ENCODE assay signal across 9 cellular contexts in the genomic region with DNA sequence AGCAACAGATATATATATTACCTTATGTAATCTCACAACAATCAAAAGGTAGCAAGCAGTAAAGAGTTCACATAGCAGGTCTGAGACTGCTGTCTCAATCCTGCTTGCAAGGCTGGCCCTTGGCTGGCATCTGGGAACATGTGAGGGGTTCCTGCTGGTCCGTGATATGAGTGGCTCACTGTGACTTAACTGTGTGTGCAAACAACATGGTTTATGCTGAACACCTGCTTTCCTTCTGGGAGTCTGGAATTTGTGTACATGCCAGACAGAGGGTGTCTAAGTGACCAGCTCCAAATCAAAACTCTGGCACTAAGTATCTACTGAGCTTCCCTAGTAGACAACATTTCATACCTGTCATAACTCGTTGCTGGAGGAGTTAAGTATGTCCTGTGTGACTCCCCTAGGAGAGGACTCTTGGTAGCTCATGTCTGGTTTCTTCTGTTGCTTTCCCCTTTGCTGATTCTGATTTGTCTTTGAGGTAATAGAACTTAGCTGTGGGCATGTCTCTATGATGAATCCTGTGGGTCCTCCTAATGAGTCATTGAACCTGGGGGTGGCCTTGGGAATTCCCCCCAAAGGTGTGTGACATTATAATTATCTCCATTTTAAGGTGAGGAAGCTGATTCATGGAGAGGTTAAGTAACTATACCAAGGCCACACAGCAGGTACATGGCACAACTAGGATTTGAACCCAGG.
DNase-seq lines count a peak whose midpoint lies in the region; ATAC-seq and TF ChIP-seq lines count a peak whose summit lies in the region.
"Had no signal": no experiment of that assay in that cellular context is flagged by ENCODE, and none has a peak within 500 bp of the region (broad histone marks: within the 10 kb centered on the region; RNA-seq: fewer than 3 reads in every experiment).

No MANE protein-coding gene starts in this region.

- H3K4me3 ChIP-seq in neutrophil (ENCODE audit: low read depth in 1 of 2, low read length in 1 of 2), result peak overlapping the region in 1 of 2 experiments; percentile 30
- no peak overlapping the region for H3K4me3 ChIP-seq in testis
- no peak overlapping the region for H3K4me3 ChIP-seq in neural progenitor cell
- H3K4me3 ChIP-seq in foreskin fibroblast (ENCODE audit: low read depth in 1 of 2, low read length in 2 of 2), result no peak overlapping the region

- H3K9me3 ChIP-seq in neutrophil, result no peaks in the 10 kb centered on the region
- no peaks in the 10 kb centered on the region for H3K9me3 ChIP-seq in testis
- H3K9me3 ChIP-seq in neural progenitor cell (ENCODE audit: low read depth), result no peaks in the 10 kb centered on the region

- intact Hi-C loops in testis (cut with DNase I; ENCODE audit: low total_unique reads), result no loop called here

- H3K9ac ChIP-seq in neural progenitor cell, result no peak overlapping the region

- no peak overlapping the region for H3K27ac Mint-ChIP-seq in neural progenitor cell

- WGBS in testis, 2 donors, result 65 to 73% methylated on average over 2 of the region's 2 CpGs

- no peak overlapping the region for H2AFZ ChIP-seq in neural progenitor cell (replicated peaks)

- H3K27me3 ChIP-seq in neutrophil (no peaks in the 10 kb centered on the region), testis (no peaks in the 10 kb centered on the region), neural progenitor cell (no peaks in the 10 kb centered on the region)

- H3K4me3 Mint-ChIP-seq in neural progenitor cell, result no peak overlapping the region

- H3K36me3 ChIP-seq in neutrophil (peaks cover 41% of the 10 kb centered on the region), testis (ENCODE audit: low read depth, missing control alignments) (no peaks in the 10 kb centered on the region), neural progenitor cell (no peaks in the 10 kb centered on the region)
- H3K36me3 ChIP-seq: WERI-Rb-1 had no signal

- H3K36me3 Mint-ChIP-seq in neural progenitor cell, result no peaks in the 10 kb centered on the region

- H3K4me1 ChIP-seq in neutrophil (ENCODE audit: control insufficient read depth in 1 of 2, insufficient read depth in 1 of 2, low read depth in 1 of 2, low read length in 1 of 2) (peaks cover 63 to 71% of the 10 kb centered on the region in 2 experiments), testis (peaks cover 32% of the 10 kb centered on the region), neural progenitor cell (peaks cover 23% of the 10 kb centered on the region)

- H3K4me1 Mint-ChIP-seq in neural progenitor cell, result peaks cover 18% of the 10 kb centered on the region

- H4K20me1 ChIP-seq in neural progenitor cell (ENCODE audit: low read depth), result no peaks in the 10 kb centered on the region

- no peak for TF ChIP-seq POLR2A in testis (IDR thresholded peaks at IDR 0.05)

- peak; percentile 73 for DNase-seq in activated CD8-positive, alpha-beta memory T cell treated with anti-CD3 and anti-CD28 coated beads for 24 hours
- no peak for DNase-seq in activated CD8-positive, alpha-beta memory T cell treated with anti-CD3 and anti-CD28 coated beads, Interleukin-2, amount 50 U/mL, for 48 hours
- DNase-seq in amniotic epithelial cell (ENCODE audit: low read depth), result peak; percentile 36
- no peak for DNase-seq in testis
- DNase-seq in neural progenitor cell (ENCODE audit: low spot score), result no peak
- no peak for DNase-seq in foreskin fibroblast
- DNase-seq: WERI-Rb-1 had no signal

- H3K79me2 ChIP-seq in neural progenitor cell (ENCODE audit: low read depth), result no peaks in the 10 kb centered on the region

- TF ChIP-seq CTCF in neutrophil (IDR thresholded peaks at IDR 0.05) (no peak), testis (IDR thresholded peaks at IDR 0.05) (no peak), neural progenitor cell (IDR thresholded peaks at IDR 0.05) (no peak), foreskin fibroblast (IDR thresholded peaks at IDR 0.05; ENCODE audit: low read depth, low read length) (no peak)

- H3F3A ChIP-seq in neural progenitor cell (ENCODE audit: low read depth), result peaks cover 18% of the 10 kb centered on the region

- H3K9me3 Mint-ChIP-seq in neural progenitor cell, result peaks cover 4% of the 10 kb centered on the region

- ATAC-seq in GM21381 (IDR thresholded peaks at IDR 0.05; ENCODE audit: unreplicated experiment), result no peak

- H3K27me3 Mint-ChIP-seq in neural progenitor cell (ENCODE audit: insufficient read depth, low read depth), result no peaks in the 10 kb centered on the region

- H3K27ac ChIP-seq in neutrophil (peak overlapping the region; percentile 79), testis (peak overlapping the region; percentile 74 to 93), neural progenitor cell (no peak overlapping the region)
- H3K27ac ChIP-seq: WERI-Rb-1 had no signal

- H3K4me2 ChIP-seq in neural progenitor cell, result no peak overlapping the region

Comparison
In these comparisons a context has a peak if more than half of its experiments do, and no peak if none do; other contexts are left out.
1. DNase-seq: peak in activated CD8-positive, alpha-beta memory T cell treated with anti-CD3 and anti-CD28 coated beads for 24 hours (single experiment) and amniotic epithelial cell (single experiment); none in activated CD8-positive, alpha-beta memory T cell treated with anti-CD3 and anti-CD28 coated beads, Interleukin-2, amount 50 U/mL, for 48 hours (single experiment), testis (single experiment), neural progenitor cell (single experiment) and foreskin fibroblast (0 of 2).